Comparison of ENCODE assay signal across 11 cellular contexts in the genomic region with DNA sequence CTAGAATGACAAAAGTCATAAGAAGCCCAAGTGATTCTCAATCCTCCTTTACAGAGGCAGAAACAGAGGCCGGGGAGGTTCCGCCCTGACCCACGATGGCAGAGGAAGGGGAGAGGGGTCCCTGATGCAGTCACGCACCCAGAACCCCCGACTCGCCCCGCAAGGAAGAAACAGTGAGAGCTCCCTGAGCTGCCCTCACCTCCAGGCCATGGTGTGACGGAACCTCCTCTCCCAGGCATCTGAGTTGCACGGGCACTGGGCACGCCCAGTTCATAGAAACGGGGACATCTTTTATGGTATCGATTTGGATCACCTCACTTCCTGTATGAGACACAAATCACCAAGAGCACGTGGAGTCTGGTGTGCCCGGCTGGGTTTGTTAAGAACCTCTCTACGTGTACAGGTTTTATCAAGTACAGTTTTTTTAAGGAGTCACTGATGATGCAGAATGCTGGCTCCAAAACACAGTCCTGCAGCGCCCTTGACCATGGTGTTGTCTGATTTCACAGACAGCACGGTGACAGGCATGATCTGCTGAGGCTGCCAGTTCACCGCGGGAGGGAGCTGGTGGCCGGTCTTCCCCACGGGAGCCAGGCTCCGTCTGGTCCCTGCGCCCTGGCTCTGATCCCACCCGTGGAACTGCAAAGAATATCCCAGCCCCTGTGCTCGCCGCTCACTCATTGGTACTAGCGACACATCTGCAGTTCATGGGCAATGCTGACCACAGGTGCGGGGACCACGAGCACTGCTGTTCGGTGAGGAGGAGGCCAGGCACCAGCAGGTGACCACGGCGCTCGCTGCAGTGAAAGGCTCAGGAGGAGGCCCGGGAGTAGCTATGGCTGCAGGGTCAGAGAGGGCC. TPM values are rescaled to one million over a fixed set of nuclear protein-coding genes. Genes with fewer than 3 reads are reported as not detected.
A peak's percentile ranks its signal among the peaks of the same experiment; 100 is the strongest.
DNase-seq lines count a peak whose midpoint lies in the region; ATAC-seq and TF ChIP-seq lines count a peak whose summit lies in the region.
"Had no signal": no experiment of that assay in that cellular context is flagged by ENCODE, and none has a peak within 500 bp of the region (broad histone marks: within the 10 kb centered on the region; RNA-seq: fewer than 3 reads in every experiment).

No MANE protein-coding gene starts in this region.

- POLR2A ChIA-PET in CD4-positive, alpha-beta memory T cell (lab: Charles Lee; ENCODE audit: partially characterized antibody), result no interaction called here

- intact Hi-C loops in CD4-positive, alpha-beta memory T cell (cut with micrococcal nuclease), result no loop called here

- H3K27ac Mint-ChIP-seq in endothelial cell (ENCODE audit: unreplicated experiment) (peak overlapping the region; percentile 87), mesothelial cell of epicardium (peak overlapping the region; percentile 57)
- no peak overlapping the region for H3K27ac Mint-ChIP-seq in CD4-positive, alpha-beta memory T cell

- no peaks in the 10 kb centered on the region for H3K36me3 ChIP-seq in CD4-positive, alpha-beta memory T cell (ENCODE audit: insufficient read depth, low read length)
- H3K36me3 ChIP-seq: thyroid gland had no signal

- TF ChIP-seq CTCF in endothelial cell (IDR thresholded peaks at IDR 0.05; ENCODE audit: unreplicated experiment) (no peak), mesothelial cell of epicardium (IDR thresholded peaks at IDR 0.05; ENCODE audit: unreplicated experiment) (no peak)

- H3K27me3 Mint-ChIP-seq in endothelial cell (ENCODE audit: unreplicated experiment) (peaks cover 11% of the 10 kb centered on the region), mesothelial cell of epicardium (ENCODE audit: low read depth) (no peaks in the 10 kb centered on the region)
- H3K27me3 Mint-ChIP-seq in CD4-positive, alpha-beta memory T cell, result peaks cover 2 to 3% of the 10 kb centered on the region in 2 donors

- H3K9me3 Mint-ChIP-seq in endothelial cell (ENCODE audit: unreplicated experiment), result no peaks in the 10 kb centered on the region
- H3K9me3 Mint-ChIP-seq in mesothelial cell of epicardium, result no peaks in the 10 kb centered on the region
- H3K9me3 Mint-ChIP-seq in CD4-positive, alpha-beta memory T cell, result peaks cover 0 to 2% (median 0%) of the 10 kb centered on the region in 8 donors

- no peaks in the 10 kb centered on the region for H3K9me3 ChIP-seq in CD4-positive, alpha-beta memory T cell (ENCODE audit: control insufficient read depth in 1 of 2, low read length in 2 of 2)
- H3K9me3 ChIP-seq: thyroid gland had no signal

- H3K4me3 ChIP-seq in CD4-positive, alpha-beta memory T cell (ENCODE audit: low read length in 2 of 2), result no peak overlapping the region
- H3K4me3 ChIP-seq: thyroid gland had no signal

- no peak overlapping the region for H3K27ac ChIP-seq in CD4-positive, alpha-beta memory T cell (ENCODE audit: low read depth, low read length)

- ATAC-seq in GM18909 (IDR thresholded peaks at IDR 0.05; ENCODE audit: poor library complexity, unreplicated experiment), result no peak

- H3K4me1 Mint-ChIP-seq in endothelial cell (ENCODE audit: unreplicated experiment), result peaks cover 45% of the 10 kb centered on the region
- peaks cover 29% of the 10 kb centered on the region for H3K4me1 Mint-ChIP-seq in mesothelial cell of epicardium
- peaks cover 0 to 5% (median 3%) of the 10 kb centered on the region in 4 donors for H3K4me1 Mint-ChIP-seq in CD4-positive, alpha-beta memory T cell

- H3K36me3 Mint-ChIP-seq in endothelial cell (ENCODE audit: low read depth, unreplicated experiment) (peaks cover 9% of the 10 kb centered on the region), mesothelial cell of epicardium (no peaks in the 10 kb centered on the region)
- no peaks in the 10 kb centered on the region for H3K36me3 Mint-ChIP-seq in CD4-positive, alpha-beta memory T cell

- DNase-seq in NCI-H2171 treated with DMSO at 0.1 percent for 48 hours (lab: John Stamatoyannopoulos, UW) (peak; percentile 28), NCI-H2171 (lab: John Stamatoyannopoulos, UW) (no peak), endothelial cell (ENCODE audit: low spot score) (no peak), mesothelial cell of epicardium (ENCODE audit: low spot score in 2 of 2, unreplicated experiment in 2 of 2) (no peak), ureter (ENCODE audit: low spot score) (peak; percentile 42), NCI-H526 treated with DMSO at 0.1 percent for 48 hours (lab: John Stamatoyannopoulos, UW) (no peak)
- no peak for DNase-seq in CD4-positive, alpha-beta memory T cell
- DNase-seq: activated T-cell treated with anti-CD3 and anti-CD28 coated beads, Interleukin-2, amount 50 U/mL, for 48 hours; NCI-H1048 had no signal

- H3K27me3 ChIP-seq in CD4-positive, alpha-beta memory T cell (ENCODE audit: insufficient read depth, low read length), result no peaks in the 10 kb centered on the region
- H3K27me3 ChIP-seq: thyroid gland had no signal

- CTCF ChIA-PET in CD4-positive, alpha-beta memory T cell (lab: Charles Lee; ENCODE audit: partially characterized antibody), result no interaction called here

- no peaks in the 10 kb centered on the region for H3K4me1 ChIP-seq in CD4-positive, alpha-beta memory T cell (ENCODE audit: insufficient read depth, low read length)

- peak overlapping the region; percentile 42 for H3K4me3 Mint-ChIP-seq in endothelial cell (ENCODE audit: unreplicated experiment)
- no peak overlapping the region for H3K4me3 Mint-ChIP-seq in mesothelial cell of epicardium
- H3K4me3 Mint-ChIP-seq in CD4-positive, alpha-beta memory T cell, result no peak overlapping the region

RNA-seq across cellular contexts. Expression of gene PXDN, which starts 35.6 kb away (rescaled TPM):
- 521 TPM for total RNA-seq in endothelial cell (ENCODE audit: unreplicated experiment)
- 274 to 292 TPM (median 277 TPM) in 3 replicates for total RNA-seq in mesothelial cell of epicardium
- total RNA-seq in ureter, result 20.2 TPM
- not detected for total RNA-seq in CD4-positive, alpha-beta memory T cell
- under 1 TPM in 1 of 2 donors, not detected in 1; 0.79 TPM for polyA plus RNA-seq in CD4-positive, alpha-beta memory T cell

Comparison
In these comparisons a context has a peak if more than half of its experiments do, and no peak if none do; other contexts are left out.
1. DNase-seq: peak in NCI-H2171 treated with DMSO at 0.1 percent for 48 hours (single experiment) and ureter (single experiment); none in NCI-H2171 (single experiment), endothelial cell (single experiment), mesothelial cell of epicardium (0 of 2), CD4-positive, alpha-beta memory T cell (0 of 5) and NCI-H526 treated with DMSO at 0.1 percent for 48 hours (single experiment).
2. H3K27ac Mint-ChIP-seq: peak in endothelial cell (single experiment) and mesothelial cell of epicardium (single experiment); none in CD4-positive, alpha-beta memory T cell (0 of 7).
3. RNA of gene PXDN, which starts 35.6 kb away (total RNA-seq): 521 TPM in endothelial cell (single experiment), 274 to 292 TPM in mesothelial cell of epicardium and 20.2 TPM in ureter (single experiment); not detected in CD4-positive, alpha-beta memory T cell; every median in the first group is over 10 times any median in the second.